In genomic region chr18:11407900-11408299, GRCh38 we compare ENCODE assay signal across 1 cellular context.
TF ChIP-seq lines count a peak whose summit lies in the region.

No MANE protein-coding gene starts in this region.

TF ChIP-seq in WTC11, 78 proteins besides CTCF, POLR2A, EP300 and RAD21 (continued from another document):
- TF ChIP-seq HMGXB4 (CRISPR knock-in tag; IDR thresholded peaks at IDR 0.05) (no peak), ZBTB21 (CRISPR knock-in tag; IDR thresholded peaks at IDR 0.05; ENCODE audit: borderline replicate concordance) (no peak), ZNF317 (CRISPR knock-in tag; IDR thresholded peaks at IDR 0.05; ENCODE audit: borderline replicate concordance, low read depth) (no peak)
